ENCODE assay signal across 18 cellular contexts in genomic region chr2:129087133-129087813, GRCh38.
A peak's percentile ranks its signal among the peaks of the same experiment; 100 is the strongest.
DNase-seq lines count a peak whose midpoint lies in the region; TF ChIP-seq lines count a peak whose summit lies in the region.
"Had no signal": no experiment of that assay in that cellular context is flagged by ENCODE, and none has a peak within 500 bp of the region (broad histone marks: within the 10 kb centered on the region; RNA-seq: fewer than 3 reads in every experiment).

No MANE protein-coding gene starts in this region.

- in situ Hi-C loops in G401 (cut with HindIII; ENCODE audit: low sequenced_read_pairs), result no loop called here

- H3K36me3 Mint-ChIP-seq in glutamatergic neuron (ENCODE audit: unreplicated experiment), result no peaks in the 10 kb centered on the region
- H3K36me3 Mint-ChIP-seq: memory B cell had no signal

- CTCF ChIA-PET in RWPE1 (lab: Yijun Ruan, JAX), result interaction anchor here (0.6 kb wide), 1 partner anchor 388 kb away, joined by 3 read pairs; no protein-coding TSS in a partner anchor

- H3K27ac ChIP-seq in RWPE1, result peak overlapping the region; percentile 79
- H3K27ac ChIP-seq: adrenal gland, Peyer's patch, WERI-Rb-1 had no signal

- H3K4me1 Mint-ChIP-seq in glutamatergic neuron (ENCODE audit: low read depth, unreplicated experiment), result peaks cover 30% of the 10 kb centered on the region
- H3K4me1 Mint-ChIP-seq: memory B cell, nephron had no signal

- H3K9me3 Mint-ChIP-seq in glutamatergic neuron (ENCODE audit: unreplicated experiment), result peaks cover 6% of the 10 kb centered on the region
- H3K9me3 Mint-ChIP-seq: memory B cell, nephron had no signal

- peak overlapping the region; percentile 50 for H3K4me3 Mint-ChIP-seq in glutamatergic neuron (ENCODE audit: unreplicated experiment)
- H3K4me3 Mint-ChIP-seq: memory B cell, nephron had no signal

- POLR2A ChIA-PET in RWPE1 (lab: Yijun Ruan, JAX; ENCODE audit: low non-redundant PET), result interaction anchor here (0.7 kb wide), 1 partner anchor 41 kb away, joined by 14 read pairs; no protein-coding TSS in a partner anchor

- no peak for TF ChIP-seq CTCF in RWPE1 (conservative IDR thresholded peaks at IDR 0.05; ENCODE audit: low read depth)
- TF ChIP-seq CTCF in glutamatergic neuron (IDR thresholded peaks at IDR 0.05; ENCODE audit: partially characterized antibody, unreplicated experiment), result no peak

- peaks cover 5% of the 10 kb centered on the region for H3K27me3 Mint-ChIP-seq in glutamatergic neuron (ENCODE audit: unreplicated experiment)

- peak; percentile 12 for DNase-seq in G401 (ENCODE audit: low spot score)
- DNase-seq in RWPE1 (ENCODE audit: low spot score), result peak; percentile 83
- peak; percentile 47 for DNase-seq in glutamatergic neuron
- DNase-seq in putamen (ENCODE audit: low spot score), result peak; percentile 6
- DNase-seq in NCI-H146 (lab: John Stamatoyannopoulos, UW), result no peak
- no peak for DNase-seq in NCI-H2107 (lab: John Stamatoyannopoulos, UW)
- DNase-seq in AG08396 (ENCODE audit: low spot score), result no peak
- DNase-seq: cerebellar nuclear complex; DMS53; NCI-H2081 treated with DMSO at 0.1 percent for 48 hours; NCI-H526 treated with DMSO at 0.1 percent for 48 hours; Peyer's patch; retina; stimulated activated CD4-positive, alpha-beta T cell treated with anti-CD3 and anti-CD28 coated beads, Interleukin-1b, Interleukin-23, amount 100 ng/mL, for 48 hours; WERI-Rb-1 had no signal

- peak overlapping the region; percentile 80 for H3K27ac Mint-ChIP-seq in glutamatergic neuron (ENCODE audit: unreplicated experiment)
- H3K27ac Mint-ChIP-seq: memory B cell had no signal

Comparison
In these comparisons a context has a peak if more than half of its experiments do, and no peak if none do; other contexts are left out.
1. DNase-seq: peak in G401 (single experiment), RWPE1 (single experiment), glutamatergic neuron (single experiment) and putamen (single experiment); none in NCI-H146 (single experiment), NCI-H2107 (single experiment) and AG08396 (single experiment).